ENCODE assay signal across 10 cellular contexts in genomic region chr5:156914371-156914737, GRCh38. TPM values are rescaled to one million over a fixed set of nuclear protein-coding genes. Genes with fewer than 3 reads are reported as not detected.
DNase-seq lines count a peak whose midpoint lies in the region; ATAC-seq lines count a peak whose summit lies in the region.
"Had no signal": no experiment of that assay in that cellular context is flagged by ENCODE, and none has a peak within 500 bp of the region (broad histone marks: within the 10 kb centered on the region; RNA-seq: fewer than 3 reads in every experiment).

No MANE protein-coding gene starts in this region.

- peak overlapping the region; percentile 69 for H3K4me3 ChIP-seq in CD4-positive, CD25-positive, alpha-beta regulatory T cell (ENCODE audit: low read depth, low read length)

- intact Hi-C loops in activated CD4-positive, alpha-beta memory T cell treated with anti-CD3 and anti-CD28 coated beads for 36 hours (cut with micrococcal nuclease) = no loop called here

- CTCF ChIA-PET in activated CD4-positive, alpha-beta memory T cell treated with anti-CD3 and anti-CD28 coated beads for 36 hours (lab: Charles Lee) = no interaction called here

- no peaks in the 10 kb centered on the region for H3K36me3 ChIP-seq in CD4-positive, CD25-positive, alpha-beta regulatory T cell (ENCODE audit: control insufficient read depth, insufficient read depth, low read length)

- peaks cover 6 to 66% (median 39%) of the 10 kb centered on the region in 4 donors for H3K4me1 Mint-ChIP-seq in CD4-positive, CD25-positive, alpha-beta regulatory T cell
- peaks cover 41% of the 10 kb centered on the region for H3K4me1 Mint-ChIP-seq in activated CD4-positive, alpha-beta memory T cell treated with anti-CD3 and anti-CD28 coated beads for 36 hours (ENCODE audit: low read depth)

- H3K27ac Mint-ChIP-seq in CD4-positive, CD25-positive, alpha-beta regulatory T cell = peak overlapping the region; percentile 95 to 99 (median 97)
- H3K27ac Mint-ChIP-seq in activated CD4-positive, alpha-beta memory T cell treated with anti-CD3 and anti-CD28 coated beads for 36 hours = peak overlapping the region; percentile 86

- no peaks in the 10 kb centered on the region for H3K27me3 Mint-ChIP-seq in CD4-positive, CD25-positive, alpha-beta regulatory T cell
- no peaks in the 10 kb centered on the region for H3K27me3 Mint-ChIP-seq in activated CD4-positive, alpha-beta memory T cell treated with anti-CD3 and anti-CD28 coated beads for 36 hours

- H3K27me3 ChIP-seq in CD4-positive, CD25-positive, alpha-beta regulatory T cell (ENCODE audit: control insufficient read depth, insufficient read depth, low read length) = no peaks in the 10 kb centered on the region

- peak overlapping the region in 3 of 4 donors; percentile 40 to 83 (median 73) for H3K4me3 Mint-ChIP-seq in CD4-positive, CD25-positive, alpha-beta regulatory T cell
- H3K4me3 Mint-ChIP-seq in activated CD4-positive, alpha-beta memory T cell treated with anti-CD3 and anti-CD28 coated beads for 36 hours = peak overlapping the region; percentile 24

- POLR2A ChIA-PET in activated CD4-positive, alpha-beta memory T cell treated with anti-CD3 and anti-CD28 coated beads for 36 hours (lab: Charles Lee) = no interaction called here

- H3K4me1 ChIP-seq in CD4-positive, CD25-positive, alpha-beta regulatory T cell (ENCODE audit: control insufficient read depth, insufficient read depth, low read length, poor library complexity, severe bottlenecking) = peaks cover 22% of the 10 kb centered on the region

- H3K9me3 Mint-ChIP-seq in CD4-positive, CD25-positive, alpha-beta regulatory T cell = peaks cover 0 to 3% (median 2%) of the 10 kb centered on the region in 7 donors
- peaks cover 9% of the 10 kb centered on the region for H3K9me3 Mint-ChIP-seq in activated CD4-positive, alpha-beta memory T cell treated with anti-CD3 and anti-CD28 coated beads for 36 hours

- no peaks in the 10 kb centered on the region for H3K9me3 ChIP-seq in CD4-positive, CD25-positive, alpha-beta regulatory T cell (ENCODE audit: control insufficient read depth in 2 of 2, low read length in 2 of 2)

- no peaks in the 10 kb centered on the region for H3K36me3 Mint-ChIP-seq in CD4-positive, CD25-positive, alpha-beta regulatory T cell
- H3K36me3 Mint-ChIP-seq in activated CD4-positive, alpha-beta memory T cell treated with anti-CD3 and anti-CD28 coated beads for 36 hours = peaks cover 14% of the 10 kb centered on the region

- H3K27ac ChIP-seq in CD4-positive, CD25-positive, alpha-beta regulatory T cell (ENCODE audit: insufficient read depth, low read length, poor library complexity, severe bottlenecking) = peak overlapping the region; percentile 67

- no peak for ATAC-seq in CD4-positive, CD25-positive, alpha-beta regulatory T cell (ENCODE audit: low read depth in 2 of 2)
- ATAC-seq in GM19035 (IDR thresholded peaks at IDR 0.05; ENCODE audit: unreplicated experiment) = peak; percentile 7
- ATAC-seq in HG02970 (IDR thresholded peaks at IDR 0.05; ENCODE audit: low FRiP score, unreplicated experiment) = peak; percentile 21

- no peak for DNase-seq in CD4-positive, CD25-positive, alpha-beta regulatory T cell
- DNase-seq in activated CD4-positive, alpha-beta memory T cell treated with anti-CD3 and anti-CD28 coated beads for 36 hours = no peak
- no peak for DNase-seq in foreskin melanocyte
- DNase-seq in HUDEP-2 (lab: John Stamatoyannopoulos, UW; ENCODE audit: unreplicated experiment in 76 of 76) = no peak
- no peak for DNase-seq in NCI-H524 treated with DMSO at 0.1 percent for 48 hours (lab: John Stamatoyannopoulos, UW)
- DNase-seq in Kasumi-1 (lab: John Stamatoyannopoulos, UW) = no peak
- DNase-seq: Calu3; stimulated activated CD4-positive, alpha-beta T cell treated with anti-CD3 and anti-CD28 coated beads, Interleukin-1b, Interleukin-23, amount 100 ng/mL, for 48 hours had no signal

RNA-seq across cellular contexts. Expression of gene TIMD4, which starts 48.7 kb away (rescaled TPM):
- 5.1 TPM for total RNA-seq in CD4-positive, CD25-positive, alpha-beta regulatory T cell
- polyA plus RNA-seq in CD4-positive, CD25-positive, alpha-beta regulatory T cell = 1 to 10 TPM in 3 of 4 donors, under 1 TPM in 1; 0.83 to 4.6 (median 3.2) TPM
- 1 to 10 TPM; 1.8 to 3.1 TPM for total RNA-seq in activated CD4-positive, alpha-beta memory T cell treated with anti-CD3 and anti-CD28 coated beads for 36 hours
- total RNA-seq: Calu3 had no signal

Comparison
In these comparisons a context has a peak if more than half of its experiments do, and no peak if none do; other contexts are left out.
1. ATAC-seq: peak in GM19035 (single experiment) and HG02970 (single experiment); none in CD4-positive, CD25-positive, alpha-beta regulatory T cell (0 of 2).